In the genomic region with DNA sequence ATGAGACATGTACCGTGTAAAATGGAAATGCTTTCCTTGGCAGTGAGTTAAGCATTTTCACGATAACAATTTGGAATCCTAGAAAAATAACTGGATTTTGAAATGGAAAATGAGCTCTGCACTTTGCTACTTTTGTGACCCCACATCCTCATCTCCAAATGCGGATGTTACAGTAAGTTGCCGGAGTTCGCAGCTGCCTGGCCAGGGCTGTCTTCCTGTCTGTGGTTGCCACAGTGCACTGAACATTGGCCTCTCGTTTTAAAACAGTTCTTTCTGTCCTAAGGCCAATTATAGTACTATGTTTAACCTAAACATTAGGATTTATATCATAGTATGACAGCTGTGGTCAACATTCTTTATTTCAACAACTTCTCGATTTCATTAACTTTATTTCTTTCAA, we compare ENCODE assay signal across 1 cellular context.
TF ChIP-seq lines count a peak whose summit lies in the region.

No MANE protein-coding gene starts in this region.

TF ChIP-seq in GM12878, 131 proteins besides CTCF, POLR2A, EP300 and RAD21 (continued from another document):
- TF ChIP-seq, protein P1, sequence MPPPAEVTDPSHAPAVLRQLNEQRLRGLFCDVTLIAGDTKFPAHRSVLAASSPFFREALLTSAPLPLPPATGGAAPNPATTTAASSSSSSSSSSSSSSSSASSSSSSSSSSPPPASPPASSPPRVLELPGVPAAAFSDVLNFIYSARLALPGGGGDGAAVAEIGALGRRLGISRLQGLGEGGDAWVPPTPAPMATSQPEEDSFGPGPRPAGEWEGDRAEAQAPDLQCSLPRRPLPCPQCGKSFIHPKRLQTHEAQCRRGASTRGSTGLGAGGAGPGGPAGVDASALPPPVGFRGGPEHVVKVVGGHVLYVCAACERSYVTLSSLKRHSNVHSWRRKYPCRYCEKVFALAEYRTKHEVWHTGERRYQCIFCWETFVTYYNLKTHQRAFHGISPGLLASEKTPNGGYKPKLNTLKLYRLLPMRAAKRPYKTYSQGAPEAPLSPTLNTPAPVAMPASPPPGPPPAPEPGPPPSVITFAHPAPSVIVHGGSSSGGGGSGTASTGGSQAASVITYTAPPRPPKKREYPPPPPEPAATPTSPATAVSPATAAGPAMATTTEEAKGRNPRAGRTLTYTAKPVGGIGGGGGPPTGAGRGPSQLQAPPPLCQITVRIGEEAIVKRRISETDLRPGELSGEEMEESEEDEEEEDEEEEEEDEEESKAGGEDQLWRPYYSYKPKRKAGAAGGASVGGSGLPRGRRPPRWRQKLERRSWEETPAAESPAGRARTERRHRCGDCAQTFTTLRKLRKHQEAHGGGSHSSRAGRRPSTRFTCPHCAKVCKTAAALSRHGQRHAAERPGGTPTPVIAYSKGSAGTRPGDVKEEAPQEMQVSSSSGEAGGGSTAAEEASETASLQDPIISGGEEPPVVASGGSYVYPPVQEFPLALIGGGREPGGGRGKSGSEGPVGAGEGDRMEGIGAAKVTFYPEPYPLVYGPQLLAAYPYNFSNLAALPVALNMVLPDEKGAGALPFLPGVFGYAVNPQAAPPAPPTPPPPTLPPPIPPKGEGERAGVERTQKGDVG (CRISPR knock-in tag; IDR thresholded peaks at IDR 0.05): no peak
- TF ChIP-seq, protein P2, sequence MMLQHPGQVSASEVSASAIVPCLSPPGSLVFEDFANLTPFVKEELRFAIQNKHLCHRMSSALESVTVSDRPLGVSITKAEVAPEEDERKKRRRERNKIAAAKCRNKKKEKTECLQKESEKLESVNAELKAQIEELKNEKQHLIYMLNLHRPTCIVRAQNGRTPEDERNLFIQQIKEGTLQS (IDR thresholded peaks at IDR 0.05; ENCODE audit: borderline replicate concordance, extremely low read depth, low read depth, low read length): no peak
- TF ChIP-seq, protein P3, sequence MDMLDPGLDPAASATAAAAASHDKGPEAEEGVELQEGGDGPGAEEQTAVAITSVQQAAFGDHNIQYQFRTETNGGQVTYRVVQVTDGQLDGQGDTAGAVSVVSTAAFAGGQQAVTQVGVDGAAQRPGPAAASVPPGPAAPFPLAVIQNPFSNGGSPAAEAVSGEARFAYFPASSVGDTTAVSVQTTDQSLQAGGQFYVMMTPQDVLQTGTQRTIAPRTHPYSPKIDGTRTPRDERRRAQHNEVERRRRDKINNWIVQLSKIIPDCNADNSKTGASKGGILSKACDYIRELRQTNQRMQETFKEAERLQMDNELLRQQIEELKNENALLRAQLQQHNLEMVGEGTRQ (IDR thresholded peaks at IDR 0.05; ENCODE audit: borderline replicate concordance, low read depth, low read length): no peak
- TF ChIP-seq NFXL1 (IDR thresholded peaks at IDR 0.05; ENCODE audit: borderline replicate concordance) (no peak), BHLHE40 (IDR thresholded peaks at IDR 0.05; ENCODE audit: borderline replicate concordance in 1 of 2, low read depth in 2 of 2, low read length in 1 of 2) (0 out of 4 replicates have a peak, but pooled peaks of 1 of the 2 experiments have one; percentile 16), TCF12 (IDR thresholded peaks at IDR 0.05; ENCODE audit: low read depth, low read length) (0 out of 2 replicates have a peak, but pooled peaks have one; percentile 28), IKZF1 (conservative IDR thresholded peaks at IDR 0.05) (0 out of 2 replicates have a peak, but pooled peaks have one; percentile 21), CREM (IDR thresholded peaks at IDR 0.05; ENCODE audit: low read depth) (no peak), NR2C2 (IDR thresholded peaks at IDR 0.05; ENCODE audit: borderline replicate concordance, control insufficient read depth, insufficient read length, low read depth) (no peak), SREBF1 (IDR thresholded peaks at IDR 0.05; ENCODE audit: low read length) (no peak), LARP7 (IDR thresholded peaks at IDR 0.05) (no peak), MEF2A (IDR thresholded peaks at IDR 0.05; ENCODE audit: insufficient read depth, low read depth, low read length) (no peak)
